ENCODE assay signal across 9 cellular contexts in genomic region chr15:39127925-39128617, GRCh38.
A peak's percentile ranks its signal among the peaks of the same experiment; 100 is the strongest.
DNase-seq lines count a peak whose midpoint lies in the region; ATAC-seq and TF ChIP-seq lines count a peak whose summit lies in the region.
"Had no signal": no experiment of that assay in that cellular context is flagged by ENCODE, and none has a peak within 500 bp of the region (broad histone marks: within the 10 kb centered on the region; RNA-seq: fewer than 3 reads in every experiment).

No MANE protein-coding gene starts in this region.

- no peak for TF ChIP-seq CTCF in colonic mucosa (IDR thresholded peaks at IDR 0.05)

- no peak overlapping the region for H3K4me3 ChIP-seq in colonic mucosa
- no peak overlapping the region for H3K4me3 ChIP-seq in CD8-positive, alpha-beta memory T cell (ENCODE audit: low read length)

- H3K9me3 Mint-ChIP-seq in CD8-positive, alpha-beta memory T cell, result no peaks in the 10 kb centered on the region

- H3K36me3 ChIP-seq in colonic mucosa, result no peaks in the 10 kb centered on the region
- no peaks in the 10 kb centered on the region for H3K36me3 ChIP-seq in CD8-positive, alpha-beta memory T cell (ENCODE audit: insufficient read depth, low read length)

- no peaks in the 10 kb centered on the region for H3K9me3 ChIP-seq in colonic mucosa
- no peaks in the 10 kb centered on the region for H3K9me3 ChIP-seq in CD8-positive, alpha-beta memory T cell (ENCODE audit: low read length)

- H3K4me1 Mint-ChIP-seq in CD8-positive, alpha-beta memory T cell, result no peaks in the 10 kb centered on the region
- H3K4me1 Mint-ChIP-seq: naive B cell had no signal

- POLR2A ChIA-PET in CD8-positive, alpha-beta memory T cell (lab: Charles Lee), result interaction anchor here (0.5 kb wide), 1 partner anchor 818 kb away, joined by 4 read pairs; no protein-coding TSS in a partner anchor

- no peak overlapping the region for H3K4me3 Mint-ChIP-seq in CD8-positive, alpha-beta memory T cell
- H3K4me3 Mint-ChIP-seq: naive B cell had no signal

- ATAC-seq in HG03442 (IDR thresholded peaks at IDR 0.05; ENCODE audit: unreplicated experiment) (no peak), GM18868 (IDR thresholded peaks at IDR 0.05; ENCODE audit: unreplicated experiment) (no peak), GM21367 (IDR thresholded peaks at IDR 0.05; ENCODE audit: unreplicated experiment) (no peak)

- DNase-seq in EL (peak; percentile 93), NCI-H2196 treated with DMSO at 0.1 percent for 48 hours (lab: John Stamatoyannopoulos, UW; ENCODE audit: unreplicated experiment) (peak; percentile 7), colonic mucosa (peak; percentile 32), myocyte (ENCODE audit: low read depth) (peak; percentile 75)
- no peak for DNase-seq in CD8-positive, alpha-beta memory T cell
- DNase-seq: naive B cell had no signal

- intact Hi-C loops in colonic mucosa (cut with DNase I), result loop anchor here (5.0 kb wide), 1 partner anchor 454 kb away; the partner anchor contains the start of gene THBS1

- H3K4me1 ChIP-seq in colonic mucosa, result no peaks in the 10 kb centered on the region
- no peaks in the 10 kb centered on the region for H3K4me1 ChIP-seq in CD8-positive, alpha-beta memory T cell (ENCODE audit: insufficient read depth, low read length)

- peaks cover 4 to 6% of the 10 kb centered on the region in 2 donors for H3K27me3 Mint-ChIP-seq in CD8-positive, alpha-beta memory T cell

- H3K27me3 ChIP-seq in colonic mucosa, result no peaks in the 10 kb centered on the region
- no peaks in the 10 kb centered on the region for H3K27me3 ChIP-seq in CD8-positive, alpha-beta memory T cell (ENCODE audit: insufficient read depth, low read length, poor library complexity, severe bottlenecking)

- no peak overlapping the region for H3K27ac Mint-ChIP-seq in CD8-positive, alpha-beta memory T cell
- H3K27ac Mint-ChIP-seq: naive B cell had no signal

- H3K36me3 Mint-ChIP-seq in CD8-positive, alpha-beta memory T cell, result no peaks in the 10 kb centered on the region
- H3K36me3 Mint-ChIP-seq: naive B cell had no signal

- no peak overlapping the region for H3K9ac ChIP-seq in colonic mucosa (ENCODE audit: low read depth in 2 of 2, low read length in 2 of 2)

- CTCF ChIA-PET in CD8-positive, alpha-beta memory T cell (lab: Charles Lee), result interaction anchor here (1.4 kb wide), 1 partner anchor 452 kb away, joined by 3 read pairs; no protein-coding TSS in a partner anchor

- H3K27ac ChIP-seq in colonic mucosa, result peak overlapping the region; percentile 31
- H3K27ac ChIP-seq in CD8-positive, alpha-beta memory T cell (ENCODE audit: low read depth, low read length), result no peak overlapping the region

Comparison
In these comparisons a context has a peak if more than half of its experiments do, and no peak if none do; other contexts are left out.
1. DNase-seq: peak in EL (single experiment), NCI-H2196 treated with DMSO at 0.1 percent for 48 hours (single experiment), colonic mucosa (single experiment) and myocyte (single experiment); none in CD8-positive, alpha-beta memory T cell (0 of 5).